In the genomic region with DNA sequence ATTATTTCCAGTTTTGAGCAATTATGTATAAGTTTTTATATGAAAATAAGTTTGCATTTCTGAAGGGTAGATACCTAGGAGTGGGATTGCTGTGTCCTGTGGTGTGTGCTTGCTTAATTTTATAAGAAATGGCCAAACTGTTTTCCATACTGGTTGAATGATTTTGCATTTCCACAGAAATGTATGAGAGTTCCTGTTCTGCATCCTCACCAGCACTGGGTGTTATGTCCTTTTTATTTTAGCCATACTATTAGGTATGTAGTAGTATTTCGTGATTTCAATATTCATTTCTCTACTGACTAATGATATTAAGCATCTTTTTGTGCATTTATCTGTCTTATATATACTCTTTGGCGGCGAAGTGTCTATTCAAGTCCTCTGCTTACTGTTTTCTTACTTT, we compare ENCODE assay signal across 28 cellular contexts.
"Had no signal": no experiment of that assay in that cellular context is flagged by ENCODE, and none has a peak within 500 bp of the region (broad histone marks: within the 10 kb centered on the region; RNA-seq: fewer than 3 reads in every experiment).

No MANE protein-coding gene starts in this region.

- H3K36me3 ChIP-seq: colonic mucosa had no signal

- H3K4me1 ChIP-seq: colonic mucosa had no signal

- H3K27ac ChIP-seq: colonic mucosa, coronary artery, dorsolateral prefrontal cortex, epithelial cell of prostate, esophagus muscularis mucosa, esophagus squamous epithelium, foreskin keratinocyte, gastrocnemius medialis, gastroesophageal sphincter, heart left ventricle, heart right ventricle had no signal

- H3K4me3 ChIP-seq: colonic mucosa, coronary artery, dorsolateral prefrontal cortex, esophagus muscularis mucosa, esophagus squamous epithelium, gastrocnemius medialis, gastroesophageal sphincter, heart left ventricle, heart right ventricle had no signal

- H3K9me3 ChIP-seq: colonic mucosa, esophagus muscularis mucosa, esophagus squamous epithelium, gastrocnemius medialis, gastroesophageal sphincter had no signal

- DNase-seq: colonic mucosa; cortex of kidney; dermis blood vessel endothelial cell; dorsolateral prefrontal cortex; effector CD4-positive, alpha-beta T cell; effector CD8-positive, alpha-beta T cell; effector memory CD4-positive, alpha-beta T cell; effector memory CD8-positive, alpha-beta T cell; endodermal cell; erythroblast; esophagus squamous epithelium; foreskin fibroblast; foreskin keratinocyte; foreskin melanocyte; gastrocnemius medialis; glutamatergic neuron; head of caudate nucleus; heart left ventricle; heart right ventricle had no signal

- ATAC-seq: effector memory CD8-positive, alpha-beta T cell; esophagus mucosa; foreskin keratinocyte; gastrocnemius medialis; gastroesophageal sphincter; heart right ventricle had no signal

- H3K27me3 ChIP-seq: colonic mucosa, dorsolateral prefrontal cortex, esophagus muscularis mucosa, esophagus squamous epithelium, foreskin keratinocyte, gastrocnemius medialis, gastroesophageal sphincter, heart left ventricle, heart right ventricle had no signal

- FAIRE-seq: colon, endometrium, endothelial cell of umbilical vein, frontal cortex had no signal
